Comparison of ENCODE assay signal across 15 cellular contexts in genomic region chr1:87863317-87863716, GRCh38.
"Had no signal": no experiment of that assay in that cellular context is flagged by ENCODE, and none has a peak within 500 bp of the region (broad histone marks: within the 10 kb centered on the region; RNA-seq: fewer than 3 reads in every experiment).

No MANE protein-coding gene starts in this region.

- H3K27ac Mint-ChIP-seq: dendritic cell treated with granulocyte-macrophage colony-stimulating factor and Interleukin-4, amounts not matched to agents 40 ng/mL and 50 ng/mL, for 4 days; effector memory CD8-positive, alpha-beta T cell; naive thymus-derived CD4-positive, alpha-beta T cell had no signal

- H3K36me3 ChIP-seq: sigmoid colon, stomach, thoracic aorta, transverse colon had no signal

- DNase-seq: effector memory CD8-positive, alpha-beta T cell; foreskin keratinocyte; left colon; left ventricle myocardium superior; naive thymus-derived CD4-positive, alpha-beta T cell; posterior cingulate gyrus; sigmoid colon; stimulated activated CD4-positive, alpha-beta T cell treated with anti-CD3 and anti-CD28 coated beads, Interleukin-2, amount 100 ng/mL, for 24 hours; stimulated activated naive CD4-positive, alpha-beta T cell; stomach; substantia nigra; transverse colon had no signal

- H3K4me1 ChIP-seq: foreskin keratinocyte, sigmoid colon, stomach, transverse colon had no signal

- H3K4me3 Mint-ChIP-seq: dendritic cell treated with granulocyte-macrophage colony-stimulating factor and Interleukin-4, amounts not matched to agents 40 ng/mL and 50 ng/mL, for 4 days; effector memory CD8-positive, alpha-beta T cell; naive thymus-derived CD4-positive, alpha-beta T cell had no signal

- H3K27me3 ChIP-seq: foreskin keratinocyte, sigmoid colon, stomach, transverse colon had no signal

- H3K4me3 ChIP-seq: sigmoid colon, skin epidermis, stomach, thoracic aorta, transverse colon had no signal

- H3K27ac ChIP-seq: foreskin keratinocyte, sigmoid colon, skin epidermis, stomach, thoracic aorta, transverse colon had no signal

- H3K9me3 ChIP-seq: sigmoid colon, thoracic aorta, transverse colon had no signal

- H3K27me3 Mint-ChIP-seq: dendritic cell treated with granulocyte-macrophage colony-stimulating factor and Interleukin-4, amounts not matched to agents 40 ng/mL and 50 ng/mL, for 4 days had no signal

- ATAC-seq: effector memory CD8-positive, alpha-beta T cell; foreskin keratinocyte; left colon; left ventricle myocardium superior; naive thymus-derived CD4-positive, alpha-beta T cell had no signal
